ENCODE assay signal across 2 cellular contexts in the genomic region with DNA sequence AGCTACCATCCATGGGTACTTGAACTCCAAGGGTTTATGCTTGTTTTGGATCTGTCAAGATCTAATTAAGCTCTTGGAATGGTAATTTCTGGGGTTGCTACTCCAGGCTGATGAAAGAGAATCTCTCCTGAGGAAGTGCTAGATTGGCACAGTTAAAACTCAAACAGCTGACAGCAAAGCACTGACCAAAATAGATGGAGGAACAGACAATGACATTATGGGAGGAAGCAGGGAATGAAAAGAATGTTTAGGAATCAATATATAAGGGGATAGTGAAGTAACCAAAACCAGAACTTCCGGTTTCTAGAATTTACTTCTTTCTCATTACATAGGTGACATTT.
TF ChIP-seq lines count a peak whose summit lies in the region.

No MANE protein-coding gene starts in this region.

TF ChIP-seq in IMR-90, 13 proteins besides CTCF, POLR2A, EP300 and RAD21:
- no peak for TF ChIP-seq CHD1 (IDR thresholded peaks at IDR 0.05; ENCODE audit: low read depth, low read length)
- no peak for TF ChIP-seq RCOR1 (IDR thresholded peaks at IDR 0.05; ENCODE audit: insufficient replicate concordance, low read length)
- TF ChIP-seq SMC3 (IDR thresholded peaks at IDR 0.05; ENCODE audit: low read depth, low read length): no peak
- no peak for TF ChIP-seq BHLHE40 (IDR thresholded peaks at IDR 0.05; ENCODE audit: low read depth, low read length)
- no peak for TF ChIP-seq FOS (IDR thresholded peaks at IDR 0.05; ENCODE audit: low read depth, low read length)
- TF ChIP-seq ELK1 (IDR thresholded peaks at IDR 0.05; ENCODE audit: borderline replicate concordance, low read depth, low read length): no peak
- no peak for TF ChIP-seq RFX5 (IDR thresholded peaks at IDR 0.05; ENCODE audit: low read depth, low read length)
- no peak for TF ChIP-seq CEBPB (IDR thresholded peaks at IDR 0.05; ENCODE audit: low read depth, low read length)
- no peak for TF ChIP-seq MAFK (IDR thresholded peaks at IDR 0.05; ENCODE audit: low read depth, low read length)
- TF ChIP-seq, protein P1, sequence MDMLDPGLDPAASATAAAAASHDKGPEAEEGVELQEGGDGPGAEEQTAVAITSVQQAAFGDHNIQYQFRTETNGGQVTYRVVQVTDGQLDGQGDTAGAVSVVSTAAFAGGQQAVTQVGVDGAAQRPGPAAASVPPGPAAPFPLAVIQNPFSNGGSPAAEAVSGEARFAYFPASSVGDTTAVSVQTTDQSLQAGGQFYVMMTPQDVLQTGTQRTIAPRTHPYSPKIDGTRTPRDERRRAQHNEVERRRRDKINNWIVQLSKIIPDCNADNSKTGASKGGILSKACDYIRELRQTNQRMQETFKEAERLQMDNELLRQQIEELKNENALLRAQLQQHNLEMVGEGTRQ (IDR thresholded peaks at IDR 0.05; ENCODE audit: low read depth, low read length): no peak
- TF ChIP-seq NFE2L2 (IDR thresholded peaks at IDR 0.05; ENCODE audit: low read depth, low read length): no peak
- TF ChIP-seq MAZ (IDR thresholded peaks at IDR 0.05; ENCODE audit: borderline replicate concordance, low read depth, low read length): no peak
- no peak for TF ChIP-seq MXI1 (IDR thresholded peaks at IDR 0.05; ENCODE audit: borderline replicate concordance, low read depth, low read length)

TF ChIP-seq in GM12878, 131 proteins besides CTCF, POLR2A, EP300 and RAD21:
- TF ChIP-seq, protein P2, sequence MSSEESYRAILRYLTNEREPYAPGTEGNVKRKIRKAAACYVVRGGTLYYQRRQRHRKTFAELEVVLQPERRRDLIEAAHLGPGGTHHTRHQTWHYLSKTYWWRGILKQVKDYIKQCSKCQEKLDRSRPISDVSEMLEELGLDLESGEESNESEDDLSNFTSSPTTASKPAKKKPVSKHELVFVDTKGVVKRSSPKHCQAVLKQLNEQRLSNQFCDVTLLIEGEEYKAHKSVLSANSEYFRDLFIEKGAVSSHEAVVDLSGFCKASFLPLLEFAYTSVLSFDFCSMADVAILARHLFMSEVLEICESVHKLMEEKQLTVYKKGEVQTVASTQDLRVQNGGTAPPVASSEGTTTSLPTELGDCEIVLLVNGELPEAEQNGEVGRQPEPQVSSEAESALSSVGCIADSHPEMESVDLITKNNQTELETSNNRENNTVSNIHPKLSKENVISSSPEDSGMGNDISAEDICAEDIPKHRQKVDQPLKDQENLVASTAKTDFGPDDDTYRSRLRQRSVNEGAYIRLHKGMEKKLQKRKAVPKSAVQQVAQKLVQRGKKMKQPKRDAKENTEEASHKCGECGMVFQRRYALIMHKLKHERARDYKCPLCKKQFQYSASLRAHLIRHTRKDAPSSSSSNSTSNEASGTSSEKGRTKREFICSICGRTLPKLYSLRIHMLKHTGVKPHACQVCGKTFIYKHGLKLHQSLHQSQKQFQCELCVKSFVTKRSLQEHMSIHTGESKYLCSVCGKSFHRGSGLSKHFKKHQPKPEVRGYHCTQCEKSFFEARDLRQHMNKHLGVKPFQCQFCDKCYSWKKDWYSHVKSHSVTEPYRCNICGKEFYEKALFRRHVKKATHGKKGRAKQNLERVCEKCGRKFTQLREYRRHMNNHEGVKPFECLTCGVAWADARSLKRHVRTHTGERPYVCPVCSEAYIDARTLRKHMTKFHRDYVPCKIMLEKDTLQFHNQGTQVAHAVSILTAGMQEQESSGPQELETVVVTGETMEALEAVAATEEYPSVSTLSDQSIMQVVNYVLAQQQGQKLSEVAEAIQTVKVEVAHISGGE (CRISPR knock-in tag; IDR thresholded peaks at IDR 0.05): no peak
- TF ChIP-seq TAF1 (IDR thresholded peaks at IDR 0.05; ENCODE audit: borderline replicate concordance, low read depth, low read length): no peak
- TF ChIP-seq, protein P3, sequence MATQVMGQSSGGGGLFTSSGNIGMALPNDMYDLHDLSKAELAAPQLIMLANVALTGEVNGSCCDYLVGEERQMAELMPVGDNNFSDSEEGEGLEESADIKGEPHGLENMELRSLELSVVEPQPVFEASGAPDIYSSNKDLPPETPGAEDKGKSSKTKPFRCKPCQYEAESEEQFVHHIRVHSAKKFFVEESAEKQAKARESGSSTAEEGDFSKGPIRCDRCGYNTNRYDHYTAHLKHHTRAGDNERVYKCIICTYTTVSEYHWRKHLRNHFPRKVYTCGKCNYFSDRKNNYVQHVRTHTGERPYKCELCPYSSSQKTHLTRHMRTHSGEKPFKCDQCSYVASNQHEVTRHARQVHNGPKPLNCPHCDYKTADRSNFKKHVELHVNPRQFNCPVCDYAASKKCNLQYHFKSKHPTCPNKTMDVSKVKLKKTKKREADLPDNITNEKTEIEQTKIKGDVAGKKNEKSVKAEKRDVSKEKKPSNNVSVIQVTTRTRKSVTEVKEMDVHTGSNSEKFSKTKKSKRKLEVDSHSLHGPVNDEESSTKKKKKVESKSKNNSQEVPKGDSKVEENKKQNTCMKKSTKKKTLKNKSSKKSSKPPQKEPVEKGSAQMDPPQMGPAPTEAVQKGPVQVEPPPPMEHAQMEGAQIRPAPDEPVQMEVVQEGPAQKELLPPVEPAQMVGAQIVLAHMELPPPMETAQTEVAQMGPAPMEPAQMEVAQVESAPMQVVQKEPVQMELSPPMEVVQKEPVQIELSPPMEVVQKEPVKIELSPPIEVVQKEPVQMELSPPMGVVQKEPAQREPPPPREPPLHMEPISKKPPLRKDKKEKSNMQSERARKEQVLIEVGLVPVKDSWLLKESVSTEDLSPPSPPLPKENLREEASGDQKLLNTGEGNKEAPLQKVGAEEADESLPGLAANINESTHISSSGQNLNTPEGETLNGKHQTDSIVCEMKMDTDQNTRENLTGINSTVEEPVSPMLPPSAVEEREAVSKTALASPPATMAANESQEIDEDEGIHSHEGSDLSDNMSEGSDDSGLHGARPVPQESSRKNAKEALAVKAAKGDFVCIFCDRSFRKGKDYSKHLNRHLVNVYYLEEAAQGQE (IDR thresholded peaks at IDR 0.05; ENCODE audit: low read depth, low read length): no peak
- no peak for TF ChIP-seq ZNF274 (IDR thresholded peaks at IDR 0.05; ENCODE audit: insufficient read depth, insufficient read length)
- no peak for TF ChIP-seq HDAC6 (IDR thresholded peaks at IDR 0.05; ENCODE audit: unreplicated experiment)
- TF ChIP-seq, protein P4, sequence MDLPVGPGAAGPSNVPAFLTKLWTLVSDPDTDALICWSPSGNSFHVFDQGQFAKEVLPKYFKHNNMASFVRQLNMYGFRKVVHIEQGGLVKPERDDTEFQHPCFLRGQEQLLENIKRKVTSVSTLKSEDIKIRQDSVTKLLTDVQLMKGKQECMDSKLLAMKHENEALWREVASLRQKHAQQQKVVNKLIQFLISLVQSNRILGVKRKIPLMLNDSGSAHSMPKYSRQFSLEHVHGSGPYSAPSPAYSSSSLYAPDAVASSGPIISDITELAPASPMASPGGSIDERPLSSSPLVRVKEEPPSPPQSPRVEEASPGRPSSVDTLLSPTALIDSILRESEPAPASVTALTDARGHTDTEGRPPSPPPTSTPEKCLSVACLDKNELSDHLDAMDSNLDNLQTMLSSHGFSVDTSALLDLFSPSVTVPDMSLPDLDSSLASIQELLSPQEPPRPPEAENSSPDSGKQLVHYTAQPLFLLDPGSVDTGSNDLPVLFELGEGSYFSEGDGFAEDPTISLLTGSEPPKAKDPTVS (IDR thresholded peaks at IDR 0.05; ENCODE audit: low read depth, low read length): no peak
- TF ChIP-seq SIX5 (IDR thresholded peaks at IDR 0.05; ENCODE audit: low read depth, low read length, severe bottlenecking): no peak
- TF ChIP-seq RBBP5 (conservative IDR thresholded peaks at IDR 0.05): no peak
- no peak for TF ChIP-seq POLR2AphosphoS5 (IDR thresholded peaks at IDR 0.05; ENCODE audit: low read length)
- no peak for TF ChIP-seq ZNF622 (IDR thresholded peaks at IDR 0.05)
- no peak for TF ChIP-seq LARP7 (IDR thresholded peaks at IDR 0.05)
